ENCODE assay signal across 1 cellular context in genomic region chr17:55453836-55454557, GRCh38.
TF ChIP-seq lines count a peak whose summit lies in the region.

No MANE protein-coding gene starts in this region.

TF ChIP-seq in K562, 482 proteins besides CTCF, POLR2A, EP300 and RAD21 (continued from another document and continues in another):
- TF ChIP-seq ZBTB11 (CRISPR knock-in tag; IDR thresholded peaks at IDR 0.05): 0 out of 6 replicates have a peak, but pooled peaks of 1 of the 3 experiments have one; percentile 24
- no peak for TF ChIP-seq BRD4 (IDR thresholded peaks at IDR 0.05)
- no peak for TF ChIP-seq MLLT1 (IDR thresholded peaks at IDR 0.05)
- TF ChIP-seq, protein P1, sequence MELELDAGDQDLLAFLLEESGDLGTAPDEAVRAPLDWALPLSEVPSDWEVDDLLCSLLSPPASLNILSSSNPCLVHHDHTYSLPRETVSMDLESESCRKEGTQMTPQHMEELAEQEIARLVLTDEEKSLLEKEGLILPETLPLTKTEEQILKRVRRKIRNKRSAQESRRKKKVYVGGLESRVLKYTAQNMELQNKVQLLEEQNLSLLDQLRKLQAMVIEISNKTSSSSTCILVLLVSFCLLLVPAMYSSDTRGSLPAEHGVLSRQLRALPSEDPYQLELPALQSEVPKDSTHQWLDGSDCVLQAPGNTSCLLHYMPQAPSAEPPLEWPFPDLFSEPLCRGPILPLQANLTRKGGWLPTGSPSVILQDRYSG (tag; conservative IDR thresholded peaks at IDR 0.05; ENCODE audit: low read depth): no peak
- TF ChIP-seq GABPA (tag; conservative IDR thresholded peaks at IDR 0.05; ENCODE audit: low read depth): peak; percentile 51
- TF ChIP-seq ZKSCAN3 (CRISPR knock-in tag; IDR thresholded peaks at IDR 0.05): no peak
- no peak for TF ChIP-seq REST (CRISPR knock-in tag; IDR thresholded peaks at IDR 0.05; ENCODE audit: low read depth)
- TF ChIP-seq PATZ1 (CRISPR knock-in tag; IDR thresholded peaks at IDR 0.05; ENCODE audit: borderline replicate concordance): no peak
- TF ChIP-seq HEY1 (CRISPR knock-in tag; IDR thresholded peaks at IDR 0.05; ENCODE audit: borderline replicate concordance): no peak
- TF ChIP-seq CBX5 (IDR thresholded peaks at IDR 0.05; ENCODE audit: borderline replicate concordance, low read depth): no peak
- no peak for TF ChIP-seq TCF3 (CRISPR knock-in tag; IDR thresholded peaks at IDR 0.05)
- peak; percentile 61; the same call in 1 of the 2 replicates for TF ChIP-seq ZBTB7A (IDR thresholded peaks at IDR 0.05; ENCODE audit: borderline replicate concordance, control insufficient read depth, low read depth, low read length)
- TF ChIP-seq E4F1 (CRISPR knock-in tag; IDR thresholded peaks at IDR 0.05; ENCODE audit: borderline replicate concordance): no peak
- TF ChIP-seq SPI1 (IDR thresholded peaks at IDR 0.05; ENCODE audit: borderline replicate concordance, low read depth, low read length): peak; percentile 97
- TF ChIP-seq ZNF561 (CRISPR knock-in tag; conservative IDR thresholded peaks at IDR 0.05): no peak
- no peak for TF ChIP-seq SMAD3 (CRISPR knock-in tag; conservative IDR thresholded peaks at IDR 0.05)
- no peak for TF ChIP-seq YY1 (IDR thresholded peaks at IDR 0.05; ENCODE audit: borderline replicate concordance in 1 of 3, control insufficient read depth in 1 of 3, extremely low read depth in 1 of 3, insufficient read depth in 3 of 3, insufficient read length in 1 of 3, insufficient replicate concordance in 2 of 3, low read depth in 1 of 3, low read length in 2 of 3)
- TF ChIP-seq ZNF431 (CRISPR knock-in tag; IDR thresholded peaks at IDR 0.05): no peak
- peak; percentile 90 for TF ChIP-seq ZNF316 (IDR thresholded peaks at IDR 0.05)
- no peak for TF ChIP-seq CEBPZ (IDR thresholded peaks at IDR 0.05; ENCODE audit: borderline replicate concordance, low read depth, low read length)
- no peak for TF ChIP-seq CHD4 (IDR thresholded peaks at IDR 0.05; ENCODE audit: insufficient read depth, insufficient replicate concordance, low read depth, low read length, poor library complexity, severe bottlenecking)
- TF ChIP-seq ARID4B (CRISPR knock-in tag; IDR thresholded peaks at IDR 0.05): no peak
